In genomic region chr11:118921121-118921928, GRCh38 we compare ENCODE assay signal across 1 cellular context.
A peak's percentile ranks its signal among the peaks of the same experiment; 100 is the strongest.
TF ChIP-seq lines count a peak whose summit lies in the region.

No MANE protein-coding gene starts in this region.

TF ChIP-seq in H1, 55 proteins besides CTCF, POLR2A, EP300 and RAD21:
- TF ChIP-seq JUND (IDR thresholded peaks at IDR 0.05; ENCODE audit: low read length) (0 out of 2 replicates have a peak, but pooled peaks have one; percentile 20), TBP (IDR thresholded peaks at IDR 0.05; ENCODE audit: low read depth, low read length) (0 out of 2 replicates have a peak, but pooled peaks have one; percentile 13), PHF8 (conservative IDR thresholded peaks at IDR 0.05; ENCODE audit: low read depth, low read length) (no peak), TAF1 (IDR thresholded peaks at IDR 0.05; ENCODE audit: low read depth, low read length) (0 out of 2 replicates have a peak, but pooled peaks have one; percentile 38), YY1 (IDR thresholded peaks at IDR 0.05; ENCODE audit: low read depth, low read length) (no peak), RXRA (IDR thresholded peaks at IDR 0.05; ENCODE audit: insufficient read depth, low read depth, low read length) (no peak), RNF2 (IDR thresholded peaks at IDR 0.05; ENCODE audit: borderline replicate concordance, low read depth, low read length, missing control alignments, poor library complexity, severe bottlenecking) (no peak), FOSL1 (IDR thresholded peaks at IDR 0.05; ENCODE audit: insufficient read depth, low read depth, low read length) (no peak), POU5F1 (IDR thresholded peaks at IDR 0.05; ENCODE audit: low read depth, low read length) (no peak), BRCA1 (IDR thresholded peaks at IDR 0.05; ENCODE audit: low read depth, low read length) (no peak), RBBP5 (IDR thresholded peaks at IDR 0.05; ENCODE audit: borderline replicate concordance, low read depth, low read length) (peak; percentile 76), JUN (IDR thresholded peaks at IDR 0.05; ENCODE audit: low read depth, low read length) (no peak), TCF12 (IDR thresholded peaks at IDR 0.05; ENCODE audit: low read depth, low read length) (no peak), MAX (IDR thresholded peaks at IDR 0.05) (no peak), SIN3A (conservative IDR thresholded peaks at IDR 0.05 in 1 of 2, IDR thresholded peaks at IDR 0.05 in 1 of 2; ENCODE audit: low read depth in 1 of 2, low read length in 2 of 2) (no peak), SP4 (IDR thresholded peaks at IDR 0.05; ENCODE audit: low read length) (no peak), GABPA (IDR thresholded peaks at IDR 0.05; ENCODE audit: borderline replicate concordance, insufficient read depth, low read length) (no peak), SUZ12 (IDR thresholded peaks at IDR 0.05; ENCODE audit: low read length) (no peak), CBX8 (IDR thresholded peaks at IDR 0.05; ENCODE audit: borderline replicate concordance, low read depth, low read length) (no peak), RFX5 (IDR thresholded peaks at IDR 0.05; ENCODE audit: borderline replicate concordance, low read depth, low read length) (no peak), CHD7 (IDR thresholded peaks at IDR 0.05; ENCODE audit: insufficient replicate concordance, low read length) (no peak), SP1 (IDR thresholded peaks at IDR 0.05; ENCODE audit: low read depth, low read length) (peak; percentile 59; the same call in 1 of the 2 replicates), CTBP2 (IDR thresholded peaks at IDR 0.05; ENCODE audit: borderline replicate concordance, insufficient read depth, insufficient read length, low read length) (no peak), E2F6 (IDR thresholded peaks at IDR 0.05) (no peak), EGR1 (IDR thresholded peaks at IDR 0.05; ENCODE audit: borderline replicate concordance, low read depth, low read length) (no peak), HDAC2 (IDR thresholded peaks at IDR 0.05; ENCODE audit: borderline replicate concordance in 1 of 2, low read depth in 2 of 2, low read length in 2 of 2) (no peak), NANOG (IDR thresholded peaks at IDR 0.05; ENCODE audit: insufficient read depth, low read depth, low read length, poor library complexity, severe bottlenecking) (no peak), KDM5A (IDR thresholded peaks at IDR 0.05; ENCODE audit: low read length) (no peak), GTF2F1 (IDR thresholded peaks at IDR 0.05; ENCODE audit: borderline replicate concordance, low read depth, low read length) (no peak), CEBPB (IDR thresholded peaks at IDR 0.05; ENCODE audit: low read depth, low read length) (peak; percentile 66), ASH2L (IDR thresholded peaks at IDR 0.05; ENCODE audit: low read length) (peak; percentile 23)
- TF ChIP-seq, protein P1, sequence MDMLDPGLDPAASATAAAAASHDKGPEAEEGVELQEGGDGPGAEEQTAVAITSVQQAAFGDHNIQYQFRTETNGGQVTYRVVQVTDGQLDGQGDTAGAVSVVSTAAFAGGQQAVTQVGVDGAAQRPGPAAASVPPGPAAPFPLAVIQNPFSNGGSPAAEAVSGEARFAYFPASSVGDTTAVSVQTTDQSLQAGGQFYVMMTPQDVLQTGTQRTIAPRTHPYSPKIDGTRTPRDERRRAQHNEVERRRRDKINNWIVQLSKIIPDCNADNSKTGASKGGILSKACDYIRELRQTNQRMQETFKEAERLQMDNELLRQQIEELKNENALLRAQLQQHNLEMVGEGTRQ (IDR thresholded peaks at IDR 0.05; ENCODE audit: low read length), result no peak
